Comparison of ENCODE assay signal across 10 cellular contexts in genomic region chr18:3688682-3689081, GRCh38.
DNase-seq lines count a peak whose midpoint lies in the region; TF ChIP-seq lines count a peak whose summit lies in the region.
"Had no signal": no experiment of that assay in that cellular context is flagged by ENCODE, and none has a peak within 500 bp of the region (broad histone marks: within the 10 kb centered on the region; RNA-seq: fewer than 3 reads in every experiment).

No MANE protein-coding gene starts in this region.

- DNase-seq in Daoy (ENCODE audit: low read depth) (peak; percentile 68), NCI-H226 (peak; percentile 81), epithelial cell of esophagus (ENCODE audit: low read depth) (peak; percentile 64), trophoblast cell (peak; percentile 75 to 81), esophagus squamous epithelium (lab: John Stamatoyannopoulos, UW) (no peak), posterior cingulate gyrus (no peak), WERI-Rb-1 (no peak)
- no peak for DNase-seq in activated CD4-positive, alpha-beta T cell treated with anti-CD3 and anti-CD28 coated beads for 4 hours
- DNase-seq: NCI-H1417 treated with DMSO at 0.1 percent for 48 hours, T-helper 17 cell had no signal

- no peak overlapping the region for H3K14ac ChIP-seq in trophoblast cell (ENCODE audit: low read length)

- H3K9ac ChIP-seq in trophoblast cell (ENCODE audit: low read length), result no peak overlapping the region

- H4K12ac ChIP-seq in trophoblast cell (ENCODE audit: low read depth, low read length), result no peak overlapping the region

- no peaks in the 10 kb centered on the region for H3K79me2 ChIP-seq in trophoblast cell (ENCODE audit: control insufficient read depth, insufficient read depth, low read length, poor library complexity)

- no peak overlapping the region for H3K23ac ChIP-seq in trophoblast cell (ENCODE audit: low read length)

- H2BK12ac ChIP-seq in trophoblast cell (ENCODE audit: low read length), result no peak overlapping the region

- H4K91ac ChIP-seq in trophoblast cell (ENCODE audit: low read depth, low read length), result no peak overlapping the region

- no peak for TF ChIP-seq POLR2A in esophagus squamous epithelium (IDR thresholded peaks at IDR 0.05)

- H3K4ac ChIP-seq in trophoblast cell (ENCODE audit: low read depth, low read length), result no peak overlapping the region

- H2BK120ac ChIP-seq in trophoblast cell (ENCODE audit: insufficient read depth, low read length, poor library complexity), result no peak overlapping the region

- H3K4me3 ChIP-seq in epithelial cell of esophagus (ENCODE audit: low read length), result no peak overlapping the region
- H3K4me3 ChIP-seq in trophoblast cell (ENCODE audit: low read depth, low read length), result no peak overlapping the region
- H3K4me3 ChIP-seq in esophagus squamous epithelium, result no peak overlapping the region
- no peak overlapping the region for H3K4me3 ChIP-seq in WERI-Rb-1 (ENCODE audit: low read depth, low read length)

- H3K36me3 ChIP-seq in trophoblast cell (ENCODE audit: control insufficient read depth in 1 of 2, insufficient read depth in 2 of 2, low read length in 2 of 2), result no peaks in the 10 kb centered on the region
- H3K36me3 ChIP-seq in esophagus squamous epithelium, result no peaks in the 10 kb centered on the region
- H3K36me3 ChIP-seq in WERI-Rb-1, result no peaks in the 10 kb centered on the region

- H3K18ac ChIP-seq in trophoblast cell (ENCODE audit: low read length), result no peak overlapping the region

- H4K8ac ChIP-seq in trophoblast cell (ENCODE audit: low read depth, low read length), result no peak overlapping the region

- H3K27ac ChIP-seq in trophoblast cell (ENCODE audit: low read depth, low read length), result peak overlapping the region; percentile 87
- no peak overlapping the region for H3K27ac ChIP-seq in esophagus squamous epithelium
- H3K27ac ChIP-seq in WERI-Rb-1, result no peak overlapping the region

- H3K27me3 ChIP-seq in trophoblast cell (ENCODE audit: insufficient read depth, low read length), result no peaks in the 10 kb centered on the region
- no peaks in the 10 kb centered on the region for H3K27me3 ChIP-seq in esophagus squamous epithelium
- no peaks in the 10 kb centered on the region for H3K27me3 ChIP-seq in WERI-Rb-1 (ENCODE audit: insufficient read depth, low read depth, severe bottlenecking)

- WGBS in trophoblast cell (ENCODE audit: extremely low coverage, insufficient coverage, insufficient read length), result no CpG with 5 or more reads among the region's 5 CpGs
- 51 to 53% methylated on average over 5 of the region's 5 CpGs for WGBS in esophagus squamous epithelium, 2 donors

- intact Hi-C loops in esophagus squamous epithelium (cut with DNase I) (no loop called here), posterior cingulate gyrus (cut with DNase I) (no loop called here)

- peak overlapping the region; percentile 18 for H3K4me2 ChIP-seq in trophoblast cell (ENCODE audit: low read length)

- H2BK5ac ChIP-seq in trophoblast cell (ENCODE audit: low read depth, low read length, poor library complexity), result no peak overlapping the region

- TF ChIP-seq CTCF in epithelial cell of esophagus (IDR thresholded peaks at IDR 0.05; ENCODE audit: insufficient read depth, low read depth, low read length, missing control alignments) (no peak), esophagus squamous epithelium (IDR thresholded peaks at IDR 0.05) (no peak), WERI-Rb-1 (IDR thresholded peaks at IDR 0.05; ENCODE audit: low read depth, low read length) (no peak)

- H3K4me1 ChIP-seq in trophoblast cell (ENCODE audit: control insufficient read depth in 1 of 2, insufficient read depth in 2 of 2, low read length in 2 of 2), result peaks cover 0 to 11% of the 10 kb centered on the region in 2 experiments
- H3K4me1 ChIP-seq in esophagus squamous epithelium, result no peaks in the 10 kb centered on the region

- H2AFZ ChIP-seq in trophoblast cell (ENCODE audit: insufficient read depth, low read length, poor library complexity), result peak overlapping the region; percentile 14

- H2AK5ac ChIP-seq in trophoblast cell (ENCODE audit: low read length), result no peak overlapping the region

- H3K79me1 ChIP-seq in trophoblast cell (ENCODE audit: low read length), result peaks cover 10% of the 10 kb centered on the region

- no peaks in the 10 kb centered on the region for H3K9me3 ChIP-seq in trophoblast cell (ENCODE audit: insufficient read depth, low read depth, low read length)
- H3K9me3 ChIP-seq in esophagus squamous epithelium, result no peaks in the 10 kb centered on the region
- peaks cover 7% of the 10 kb centered on the region for H3K9me3 ChIP-seq in WERI-Rb-1 (ENCODE audit: severe bottlenecking)

Comparison
In these comparisons a context has a peak if more than half of its experiments do, and no peak if none do; other contexts are left out.
1. DNase-seq: peak in Daoy (single experiment), NCI-H226 (single experiment), epithelial cell of esophagus (single experiment) and trophoblast cell (2 of 2); none in esophagus squamous epithelium (single experiment), activated CD4-positive, alpha-beta T cell treated with anti-CD3 and anti-CD28 coated beads for 4 hours (0 of 2), posterior cingulate gyrus (0 of 10) and WERI-Rb-1 (single experiment).